Comparison of ENCODE assay signal across 25 cellular contexts in genomic region chr13:113651511-113652403, GRCh38. TPM values are rescaled to one million over a fixed set of nuclear protein-coding genes. Genes with fewer than 3 reads are reported as not detected.
DNase-seq lines count a peak whose midpoint lies in the region; ATAC-seq and TF ChIP-seq lines count a peak whose summit lies in the region.
"Had no signal": no experiment of that assay in that cellular context is flagged by ENCODE, and none has a peak within 500 bp of the region (broad histone marks: within the 10 kb centered on the region; RNA-seq: fewer than 3 reads in every experiment).

No MANE protein-coding gene starts in this region.

- no peaks in the 10 kb centered on the region for H4K20me1 ChIP-seq in hepatocyte (ENCODE audit: insufficient read depth, poor library complexity, severe bottlenecking)

- H3K4me1 ChIP-seq in hepatocyte (ENCODE audit: insufficient read depth) (no peaks in the 10 kb centered on the region), sigmoid colon (peaks cover 0 to 15% (median 14%) of the 10 kb centered on the region in 4 donors)

- H3K36me3 ChIP-seq in hepatocyte (replicated peaks; ENCODE audit: insufficient read depth, low read depth) (no peaks in the 10 kb centered on the region), sigmoid colon (no peaks in the 10 kb centered on the region)
- H3K36me3 ChIP-seq: colonic mucosa, thoracic aorta had no signal

- H3K4me1 Mint-ChIP-seq in activated CD4-positive, alpha-beta T cell treated with anti-CD3 and anti-CD28 coated beads for 36 hours = peaks cover 13% of the 10 kb centered on the region
- H3K4me1 Mint-ChIP-seq in CD14-positive monocyte = peaks cover 7% of the 10 kb centered on the region

- H3K27ac ChIP-seq in hepatocyte = peak overlapping the region; percentile 51
- no peak overlapping the region for H3K27ac ChIP-seq in sigmoid colon
- H3K27ac ChIP-seq: colonic mucosa, thoracic aorta had no signal

- TF ChIP-seq EP300 in sigmoid colon (IDR thresholded peaks at IDR 0.05) = no peak

- POLR2A ChIA-PET in activated CD4-positive, alpha-beta T cell treated with anti-CD3 and anti-CD28 coated beads for 36 hours (lab: Charles Lee) = interaction anchor here (0.6 kb wide), 1 partner anchor 170 kb away, joined by 6 read pairs; no protein-coding TSS in a partner anchor

- intact Hi-C loops in activated CD4-positive, alpha-beta T cell treated with anti-CD3 and anti-CD28 coated beads for 36 hours (cut with DNase I, micrococcal nuclease) = no loop called here
- intact Hi-C loops in CD14-positive monocyte (cut with micrococcal nuclease) (no loop called here), sigmoid colon (cut with DNase I) (no loop called here)

- no peak overlapping the region for H3K4me2 ChIP-seq in hepatocyte

- no peaks in the 10 kb centered on the region for H3K9me2 ChIP-seq in hepatocyte (replicated peaks; ENCODE audit: insufficient read depth)

- H3K9me3 ChIP-seq in hepatocyte (ENCODE audit: low read depth) (no peaks in the 10 kb centered on the region), sigmoid colon (no peaks in the 10 kb centered on the region)
- H3K9me3 ChIP-seq: colonic mucosa, thoracic aorta had no signal

- no peaks in the 10 kb centered on the region for H3K27me3 ChIP-seq in hepatocyte
- H3K27me3 ChIP-seq in sigmoid colon = no peaks in the 10 kb centered on the region
- H3K27me3 ChIP-seq: colonic mucosa had no signal

- no peak overlapping the region for H3K27ac Mint-ChIP-seq in activated CD4-positive, alpha-beta T cell treated with anti-CD3 and anti-CD28 coated beads for 36 hours
- no peak overlapping the region for H3K27ac Mint-ChIP-seq in CD14-positive monocyte
- H3K27ac Mint-ChIP-seq: activated naive CD8-positive, alpha-beta T cell had no signal

- TF ChIP-seq POLR2A in sigmoid colon (IDR thresholded peaks at IDR 0.05) = no peak
- TF ChIP-seq POLR2A in GM18505 (IDR thresholded peaks at IDR 0.05; ENCODE audit: borderline replicate concordance, extremely low read depth, insufficient read depth, insufficient read length) = no peak

- no peaks in the 10 kb centered on the region for H3K27me3 Mint-ChIP-seq in activated CD4-positive, alpha-beta T cell treated with anti-CD3 and anti-CD28 coated beads for 36 hours
- H3K27me3 Mint-ChIP-seq in CD14-positive monocyte (ENCODE audit: low read depth in 3 of 3) = peaks cover 9 to 13% (median 11%) of the 10 kb centered on the region in 3 donors
- H3K27me3 Mint-ChIP-seq: activated naive CD8-positive, alpha-beta T cell; brain had no signal

- no peak overlapping the region for H3K4me3 ChIP-seq in hepatocyte
- no peak overlapping the region for H3K4me3 ChIP-seq in sigmoid colon
- H3K4me3 ChIP-seq: colonic mucosa, thoracic aorta had no signal

- no peak for ATAC-seq in activated CD4-positive, alpha-beta T cell treated with anti-CD3 and anti-CD28 coated beads for 36 hours
- ATAC-seq in GM18505 (IDR thresholded peaks at IDR 0.05; ENCODE audit: unreplicated experiment) = no peak

- no peaks in the 10 kb centered on the region for H3K79me2 ChIP-seq in hepatocyte

- 95% methylated on average over 32 of the region's 37 CpGs for WGBS in hepatocyte (ENCODE audit: low lambda C conversion rate, missing lambda C conversion rate)
- 94 to 95% methylated on average over 37 of the region's 37 CpGs for WGBS in sigmoid colon, 2 donors

- H3K4me3 Mint-ChIP-seq in activated CD4-positive, alpha-beta T cell treated with anti-CD3 and anti-CD28 coated beads for 36 hours = no peak overlapping the region
- no peak overlapping the region for H3K4me3 Mint-ChIP-seq in CD14-positive monocyte
- H3K4me3 Mint-ChIP-seq: activated naive CD8-positive, alpha-beta T cell; brain; neural crest cell had no signal

- H3K36me3 Mint-ChIP-seq in activated CD4-positive, alpha-beta T cell treated with anti-CD3 and anti-CD28 coated beads for 36 hours (ENCODE audit: low read depth) = peaks cover 4% of the 10 kb centered on the region
- no peaks in the 10 kb centered on the region for H3K36me3 Mint-ChIP-seq in CD14-positive monocyte
- H3K36me3 Mint-ChIP-seq: activated naive CD8-positive, alpha-beta T cell; brain had no signal

- no peak overlapping the region for H2AFZ ChIP-seq in hepatocyte

- peak; percentile 2 for DNase-seq in activated CD4-positive, alpha-beta T cell treated with anti-CD3 and anti-CD28 coated beads for 36 hours
- DNase-seq in activated CD4-positive, alpha-beta T cell treated with anti-CD3 and anti-CD28 coated beads for 48 hours = no peak
- DNase-seq in CD14-positive monocyte (ENCODE audit: low spot score) = peak; percentile 43
- DNase-seq in hepatocyte (ENCODE audit: low spot score) = no peak
- peak; percentile 60 for DNase-seq in sigmoid colon
- no peak for DNase-seq in DMS79 treated with DMSO at 0.1 percent for 48 hours (lab: John Stamatoyannopoulos, UW)
- no peak for DNase-seq in T1000 (lab: John Stamatoyannopoulos, UW)
- DNase-seq: 8988T; activated CD4-positive, alpha-beta T cell treated with anti-CD3 and anti-CD28 coated beads, Interleukin-2, amount 50 U/mL, for 1 hour; colonic mucosa; GOT3; hypothalamus; Kasumi-1; midbrain; NCI-H1092 treated with DMSO at 0.1 percent for 48 hours; NCI-H2107; NCI-H510A treated with DMSO at 0.1 percent for 48 hours; RPMI8226 had no signal

- no peaks in the 10 kb centered on the region for H3K9me3 Mint-ChIP-seq in activated CD4-positive, alpha-beta T cell treated with anti-CD3 and anti-CD28 coated beads for 36 hours (ENCODE audit: low read depth)
- peaks cover 10 to 16% (median 13%) of the 10 kb centered on the region in 7 donors for H3K9me3 Mint-ChIP-seq in CD14-positive monocyte
- H3K9me3 Mint-ChIP-seq: brain, neural crest cell had no signal

- CTCF ChIA-PET in activated CD4-positive, alpha-beta T cell treated with anti-CD3 and anti-CD28 coated beads for 36 hours (lab: Charles Lee) = interaction anchor here (0.5 kb wide), 1 partner anchor 1458 kb away, joined by 3 read pairs; no protein-coding TSS in a partner anchor

- TF ChIP-seq CTCF in CD14-positive monocyte (IDR thresholded peaks at IDR 0.05) = no peak
- no peak for TF ChIP-seq CTCF in hepatocyte (IDR thresholded peaks at IDR 0.05; ENCODE audit: poor library complexity)
- no peak for TF ChIP-seq CTCF in sigmoid colon (IDR thresholded peaks at IDR 0.05)

RNA-seq across cellular contexts. Expression of gene ATP4B, which starts 6.2 kb away (rescaled TPM):
- total RNA-seq in activated CD4-positive, alpha-beta T cell treated with anti-CD3 and anti-CD28 coated beads for 36 hours = not detected
- polyA plus RNA-seq in CD14-positive monocyte (not detected), hepatocyte (7.0 and 30.8 TPM in 2 replicates), sigmoid colon (not detected)
- total RNA-seq in hepatocyte (15.9 and 16.2 TPM in 2 replicates), sigmoid colon (not detected)
- total RNA-seq: colonic mucosa, neural crest cell had no signal
- polyA plus RNA-seq: keratinocyte had no signal

RNA-seq across cellular contexts. Expression of gene GRK1, which starts 15.3 kb away (rescaled TPM):
- under 1 TPM; 0.16 to 0.21 TPM for total RNA-seq in activated CD4-positive, alpha-beta T cell treated with anti-CD3 and anti-CD28 coated beads for 36 hours
- polyA plus RNA-seq in CD14-positive monocyte (not detected), hepatocyte (0.07 TPM in 1 of 2 replicates, not detected in the other), sigmoid colon (under 1 TPM in 1 of 3 donors, not detected in 2; 0.10 TPM)
- total RNA-seq in hepatocyte (0.16 and 0.17 TPM in 2 replicates), sigmoid colon (under 1 TPM in 1 of 4 donors, not detected in 3; 0.28 TPM)
- total RNA-seq: pulmonary artery endothelial cell, thoracic aorta had no signal
- polyA plus RNA-seq: keratinocyte had no signal

Comparison
In these comparisons a context has a peak if more than half of its experiments do, and no peak if none do; other contexts are left out.
1. DNase-seq: peak in activated CD4-positive, alpha-beta T cell treated with anti-CD3 and anti-CD28 coated beads for 36 hours (single experiment), CD14-positive monocyte (single experiment) and sigmoid colon (single experiment); none in activated CD4-positive, alpha-beta T cell treated with anti-CD3 and anti-CD28 coated beads for 48 hours (single experiment), hepatocyte (single experiment), DMS79 treated with DMSO at 0.1 percent for 48 hours (single experiment) and T1000 (single experiment).
2. RNA of gene ATP4B, which starts 6.2 kb away (total RNA-seq): 15.9 to 16.2 TPM in hepatocyte; not detected in activated CD4-positive, alpha-beta T cell treated with anti-CD3 and anti-CD28 coated beads for 36 hours and not detected in sigmoid colon; every median in the first group is over 10 times any median in the second.